8 cellular contexts compared by ENCODE assay signal in the genomic region with DNA sequence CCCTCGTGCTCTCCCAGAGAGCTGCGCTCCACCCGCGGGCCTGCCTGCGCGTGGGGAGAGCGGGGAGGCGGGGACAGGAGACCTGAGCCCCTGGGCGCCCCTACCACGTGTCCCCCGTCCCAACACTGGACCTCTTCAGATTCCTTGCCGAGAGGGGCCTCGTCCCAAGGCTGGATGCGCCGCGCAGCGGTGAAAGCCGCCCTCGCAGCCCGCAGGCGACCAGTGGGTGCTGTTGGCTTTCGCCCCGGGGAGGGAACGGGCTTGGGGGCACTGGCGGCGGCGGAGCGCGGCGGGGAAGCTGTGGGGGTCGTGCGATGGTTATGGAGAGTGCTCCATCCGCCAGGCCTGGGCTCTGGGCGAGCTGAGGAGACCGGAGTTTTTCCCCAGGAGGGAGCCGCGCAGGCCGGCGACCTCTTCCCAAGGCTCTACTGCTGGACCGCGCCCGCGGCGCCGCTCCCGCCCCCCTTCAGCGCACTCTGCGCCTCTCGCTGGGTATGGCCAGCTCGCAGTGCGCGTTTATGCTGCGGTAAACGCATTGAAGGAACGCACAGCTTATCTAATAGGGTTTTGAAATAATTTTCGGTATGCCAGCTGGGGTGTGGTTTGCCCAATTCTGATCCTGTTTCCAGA. TPM values are rescaled to one million over a fixed set of nuclear protein-coding genes. Genes with fewer than 3 reads are reported as not detected.
DNase-seq lines count a peak whose midpoint lies in the region; ATAC-seq, FAIRE-seq and TF ChIP-seq lines count a peak whose summit lies in the region.

No MANE protein-coding gene starts in this region.

- no peak overlapping the region for H3K27ac Mint-ChIP-seq in glutamatergic neuron (ENCODE audit: unreplicated experiment)

- TF ChIP-seq CTCF in GM12873 (IDR thresholded peaks at IDR 0.05; ENCODE audit: insufficient read depth, low read depth, low read length, missing control alignments) = peak; percentile 50
- TF ChIP-seq CTCF in glutamatergic neuron (IDR thresholded peaks at IDR 0.05; ENCODE audit: partially characterized antibody, unreplicated experiment) = peak; percentile 33
- TF ChIP-seq CTCF in D721Med (IDR thresholded peaks at IDR 0.05; ENCODE audit: insufficient read depth, missing control alignments) = no peak

- H3K4me1 Mint-ChIP-seq in glutamatergic neuron (ENCODE audit: low read depth, unreplicated experiment) = no peaks in the 10 kb centered on the region

- H3K27me3 Mint-ChIP-seq in glutamatergic neuron (ENCODE audit: unreplicated experiment) = peaks cover 36% of the 10 kb centered on the region

- H3K36me3 Mint-ChIP-seq in glutamatergic neuron (ENCODE audit: unreplicated experiment) = no peaks in the 10 kb centered on the region

- DNase-seq in glutamatergic neuron = peak; percentile 81
- no peak for DNase-seq in skeletal muscle cell (ENCODE audit: low read depth)
- DNase-seq in NCI-H2227 (lab: John Stamatoyannopoulos, UW; ENCODE audit: unreplicated experiment) = no peak
- DNase-seq in D721Med (ENCODE audit: insufficient read length, low spot score) = no peak
- DNase-seq in AML-193 (lab: John Stamatoyannopoulos, UW) = no peak

- peak; percentile 47 for ATAC-seq in SK-N-SH treated with all-trans-retinoic acid at 6 μM for 48 hours
- ATAC-seq in GM21529 (IDR thresholded peaks at IDR 0.05; ENCODE audit: unreplicated experiment) = no peak

- peak overlapping the region; percentile 91 for H3K4me3 Mint-ChIP-seq in glutamatergic neuron (ENCODE audit: unreplicated experiment)

- no peak for FAIRE-seq in D721Med (lab: Jason Lieb, UNC)

- peaks cover 9% of the 10 kb centered on the region for H3K9me3 Mint-ChIP-seq in glutamatergic neuron (ENCODE audit: unreplicated experiment)

- H3K4me3 ChIP-seq in skeletal muscle cell (ENCODE audit: low read depth, low read length) = peak overlapping the region; percentile 42

TF ChIP-seq in SK-N-SH treated with all-trans-retinoic acid at 6 μM for 48 hours, 23 proteins besides CTCF, POLR2A, EP300 and RAD21:
- TF ChIP-seq PPARA (CRISPR knock-in tag; IDR thresholded peaks at IDR 0.05; ENCODE audit: borderline replicate concordance) = no peak
TF ChIP-seq in SK-N-SH treated with all-trans-retinoic acid at 6 μM for 48 hours: peak in this region for 0.

RNA-seq across cellular contexts. Expression of a gene that starts 17.2 kb away (rescaled TPM):
- total RNA-seq in glutamatergic neuron (ENCODE audit: unreplicated experiment) = not detected
